23 cellular contexts compared by ENCODE assay signal in the genomic region with DNA sequence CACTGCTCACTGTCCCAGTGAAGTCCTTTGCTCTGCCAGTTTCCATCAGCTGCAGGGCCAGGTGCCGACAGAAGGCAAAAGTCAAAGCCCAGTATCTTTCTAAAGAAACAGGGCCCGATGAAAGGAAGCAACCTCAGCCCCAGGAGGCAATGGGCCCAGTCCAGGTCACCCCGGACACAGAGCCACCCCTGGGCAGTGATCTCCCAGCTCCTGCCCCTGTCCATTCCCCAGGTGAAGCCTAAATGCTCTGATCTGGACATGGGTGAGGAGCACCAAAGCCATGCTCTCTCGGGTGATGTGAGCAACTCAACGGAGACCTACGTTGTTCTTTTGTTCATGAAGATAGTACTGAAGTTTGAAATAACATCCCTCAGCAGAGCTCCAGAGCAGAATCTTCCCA.
DNase-seq lines count a peak whose midpoint lies in the region; ATAC-seq and TF ChIP-seq lines count a peak whose summit lies in the region.
"Had no signal": no experiment of that assay in that cellular context is flagged by ENCODE, and none has a peak within 500 bp of the region (broad histone marks: within the 10 kb centered on the region; RNA-seq: fewer than 3 reads in every experiment).

No MANE protein-coding gene starts in this region.

- no peak for DNase-seq in T-helper 2 cell treated with Interferon-gamma antibody and Interleukin-4, amounts not matched to agents 5 μg/mL and 100 μg/mL, for 36 hours (ENCODE audit: low spot score)
- DNase-seq in T-helper 2 cell, result no peak
- no peak for DNase-seq in testis
- no peak for DNase-seq in activated CD4-positive, alpha-beta memory T cell treated with anti-CD3 and anti-CD28 coated beads, Interleukin-2, amount 10 ng/mL, durations not matched to agents 7 days and 5 days
- DNase-seq: 8988T, adrenal gland, BE2C, DMS 273 treated with DMSO at 0.1 percent for 48 hours, dorsolateral prefrontal cortex, Kasumi-1, midbrain, NCI-H1417, NCI-H82, occipital lobe, PC-9, SJCRH30 had no signal

- H3K27ac ChIP-seq in gastroesophageal sphincter (peak overlapping the region in 3 of 4 donors; percentile 72 to 75 (median 73)), testis (no peak overlapping the region)
- H3K27ac ChIP-seq: cardiac muscle cell, PC-9, SJCRH30 had no signal

- no peaks in the 10 kb centered on the region for H3F3A ChIP-seq in Loucy (ENCODE audit: low read depth)

- H3K4me1 ChIP-seq in Loucy (ENCODE audit: insufficient read depth, low read length, poor library complexity, severe bottlenecking) (peaks cover 24% of the 10 kb centered on the region), gastroesophageal sphincter (peaks cover 0 to 71% (median 11%) of the 10 kb centered on the region in 3 donors), testis (peaks cover 11% of the 10 kb centered on the region)
- H3K4me1 ChIP-seq: adrenal gland, BE2C, SJCRH30 had no signal

- H3K9me3 Mint-ChIP-seq in T-helper 2 cell treated with Interferon-gamma antibody and Interleukin-4, amounts not matched to agents 5 μg/mL and 100 μg/mL, for 36 hours, result no peaks in the 10 kb centered on the region
- H3K9me3 Mint-ChIP-seq in stimulated activated memory B cell treated with anti-CD40 and anti-IgM and Interleukin-4, amounts not matched to agents 10 μg/mL and 1 μg/mL and 100 μg/mL, for 72 hours, result no peaks in the 10 kb centered on the region
- H3K9me3 Mint-ChIP-seq in activated CD4-positive, alpha-beta memory T cell treated with anti-CD3 and anti-CD28 coated beads, Interleukin-2, amount 10 ng/mL, durations not matched to agents 7 days and 5 days, result no peaks in the 10 kb centered on the region

- TF ChIP-seq POLR2A in gastroesophageal sphincter (IDR thresholded peaks at IDR 0.05), result no peak
- TF ChIP-seq POLR2A in testis (IDR thresholded peaks at IDR 0.05), result no peak

- intact Hi-C loops in testis (cut with DNase I; ENCODE audit: low total_unique reads), result no loop called here

- H3K79me2 ChIP-seq in Loucy (ENCODE audit: insufficient read depth, low read length), result peaks cover 31% of the 10 kb centered on the region

- CTCF ChIA-PET in activated CD4-positive, alpha-beta memory T cell treated with anti-CD3 and anti-CD28 coated beads, Interleukin-2, amount 10 ng/mL, durations not matched to agents 7 days and 5 days (lab: Charles Lee), result interaction anchor here (1.2 to 1.7 kb wide), 2 partner anchors 11 to 18 kb away, joined by 3 to 7 read pairs; no protein-coding TSS in a partner anchor

- peaks cover 12% of the 10 kb centered on the region for H3K36me3 Mint-ChIP-seq in T-helper 2 cell treated with Interferon-gamma antibody and Interleukin-4, amounts not matched to agents 5 μg/mL and 100 μg/mL, for 36 hours (ENCODE audit: low read depth)
- H3K36me3 Mint-ChIP-seq in stimulated activated memory B cell treated with anti-CD40 and anti-IgM and Interleukin-4, amounts not matched to agents 10 μg/mL and 1 μg/mL and 100 μg/mL, for 72 hours, result peaks cover 34% of the 10 kb centered on the region
- H3K36me3 Mint-ChIP-seq in activated CD4-positive, alpha-beta memory T cell treated with anti-CD3 and anti-CD28 coated beads, Interleukin-2, amount 10 ng/mL, durations not matched to agents 7 days and 5 days (ENCODE audit: low read depth), result peaks cover 33% of the 10 kb centered on the region

- H3K4me1 Mint-ChIP-seq in T-helper 2 cell treated with Interferon-gamma antibody and Interleukin-4, amounts not matched to agents 5 μg/mL and 100 μg/mL, for 36 hours (ENCODE audit: low read depth), result peaks cover 37% of the 10 kb centered on the region
- peaks cover 24% of the 10 kb centered on the region for H3K4me1 Mint-ChIP-seq in stimulated activated memory B cell treated with anti-CD40 and anti-IgM and Interleukin-4, amounts not matched to agents 10 μg/mL and 1 μg/mL and 100 μg/mL, for 72 hours
- H3K4me1 Mint-ChIP-seq in activated CD4-positive, alpha-beta memory T cell treated with anti-CD3 and anti-CD28 coated beads, Interleukin-2, amount 10 ng/mL, durations not matched to agents 7 days and 5 days, result peaks cover 31% of the 10 kb centered on the region

- no peaks in the 10 kb centered on the region for H3K27me3 Mint-ChIP-seq in T-helper 2 cell treated with Interferon-gamma antibody and Interleukin-4, amounts not matched to agents 5 μg/mL and 100 μg/mL, for 36 hours (ENCODE audit: low read depth)
- H3K27me3 Mint-ChIP-seq in stimulated activated memory B cell treated with anti-CD40 and anti-IgM and Interleukin-4, amounts not matched to agents 10 μg/mL and 1 μg/mL and 100 μg/mL, for 72 hours, result no peaks in the 10 kb centered on the region
- no peaks in the 10 kb centered on the region for H3K27me3 Mint-ChIP-seq in activated CD4-positive, alpha-beta memory T cell treated with anti-CD3 and anti-CD28 coated beads, Interleukin-2, amount 10 ng/mL, durations not matched to agents 7 days and 5 days

- H3K27me3 ChIP-seq in Loucy (ENCODE audit: insufficient read depth, low read length, poor library complexity, severe bottlenecking), result no peaks in the 10 kb centered on the region
- H3K27me3 ChIP-seq in gastroesophageal sphincter, result no peaks in the 10 kb centered on the region
- H3K27me3 ChIP-seq in testis, result no peaks in the 10 kb centered on the region
- H3K27me3 ChIP-seq: adrenal gland, BE2C, cardiac muscle cell, dorsolateral prefrontal cortex, SJCRH30 had no signal

- TF ChIP-seq EP300 in gastroesophageal sphincter (IDR thresholded peaks at IDR 0.05), result no peak

- POLR2A ChIA-PET in activated CD4-positive, alpha-beta memory T cell treated with anti-CD3 and anti-CD28 coated beads, Interleukin-2, amount 10 ng/mL, durations not matched to agents 7 days and 5 days (lab: Charles Lee), result interaction anchor here (1.0 to 2.3 kb wide), 5 partner anchors 12 to 64 kb away, joined by 3 to 7 read pairs (median 4); no protein-coding TSS in a partner anchor

- H3K9me3 ChIP-seq in Loucy (ENCODE audit: insufficient read depth, low read depth, low read length), result no peaks in the 10 kb centered on the region
- H3K9me3 ChIP-seq in gastroesophageal sphincter, result no peaks in the 10 kb centered on the region
- no peaks in the 10 kb centered on the region for H3K9me3 ChIP-seq in testis
- H3K9me3 ChIP-seq: adrenal gland, BE2C, SJCRH30 had no signal

- no peaks in the 10 kb centered on the region for H4K20me1 ChIP-seq in Loucy (ENCODE audit: insufficient read depth, low read length, poor library complexity, severe bottlenecking)

- ATAC-seq in gastroesophageal sphincter (no peak), SK-N-SH treated with all-trans-retinoic acid at 6 μM for 48 hours (no peak)
- ATAC-seq in stimulated activated memory B cell treated with anti-CD40 and anti-IgM and Interleukin-4, amounts not matched to agents 10 μg/mL and 1 μg/mL and 100 μg/mL, for 72 hours, result peak; percentile 6
- ATAC-seq: sciatic nerve had no signal

- H3K4me3 ChIP-seq in Loucy (ENCODE audit: low read length, poor library complexity, severe bottlenecking), result peak overlapping the region; percentile 15
- H3K4me3 ChIP-seq in gastroesophageal sphincter, result no peak overlapping the region
- H3K4me3 ChIP-seq in testis, result no peak overlapping the region
- H3K4me3 ChIP-seq: adrenal gland, cardiac muscle cell, dorsolateral prefrontal cortex, GM12878, PC-9, SJCRH30 had no signal

- H3K4me2 ChIP-seq in Loucy (ENCODE audit: low read depth, low read length, poor library complexity, severe bottlenecking), result peak overlapping the region; percentile 56
- H3K4me2 ChIP-seq: PC-9 had no signal

- H2AFZ ChIP-seq in Loucy (ENCODE audit: low read length), result no peak overlapping the region
- H2AFZ ChIP-seq: PC-9 had no signal

- H3K36me3 ChIP-seq in Loucy (ENCODE audit: insufficient read depth, low read length), result no peaks in the 10 kb centered on the region
- H3K36me3 ChIP-seq in gastroesophageal sphincter, result no peaks in the 10 kb centered on the region
- no peaks in the 10 kb centered on the region for H3K36me3 ChIP-seq in testis (ENCODE audit: low read depth, missing control alignments)
- H3K36me3 ChIP-seq: adrenal gland, BE2C, cardiac muscle cell, SJCRH30 had no signal

- H3K9ac ChIP-seq in Loucy (ENCODE audit: low read depth, low read length, poor library complexity, severe bottlenecking), result no peak overlapping the region

- H3K27ac Mint-ChIP-seq in T-helper 2 cell treated with Interferon-gamma antibody and Interleukin-4, amounts not matched to agents 5 μg/mL and 100 μg/mL, for 36 hours, result no peak overlapping the region
- H3K27ac Mint-ChIP-seq in stimulated activated memory B cell treated with anti-CD40 and anti-IgM and Interleukin-4, amounts not matched to agents 10 μg/mL and 1 μg/mL and 100 μg/mL, for 72 hours, result peak overlapping the region; percentile 23
- no peak overlapping the region for H3K27ac Mint-ChIP-seq in activated CD4-positive, alpha-beta memory T cell treated with anti-CD3 and anti-CD28 coated beads, Interleukin-2, amount 10 ng/mL, durations not matched to agents 7 days and 5 days

- H3K4me3 Mint-ChIP-seq in T-helper 2 cell treated with Interferon-gamma antibody and Interleukin-4, amounts not matched to agents 5 μg/mL and 100 μg/mL, for 36 hours, result peak overlapping the region; percentile 25
- H3K4me3 Mint-ChIP-seq in stimulated activated memory B cell treated with anti-CD40 and anti-IgM and Interleukin-4, amounts not matched to agents 10 μg/mL and 1 μg/mL and 100 μg/mL, for 72 hours, result no peak overlapping the region
- no peak overlapping the region for H3K4me3 Mint-ChIP-seq in activated CD4-positive, alpha-beta memory T cell treated with anti-CD3 and anti-CD28 coated beads, Interleukin-2, amount 10 ng/mL, durations not matched to agents 7 days and 5 days

- H3K9me2 ChIP-seq in Loucy (replicated peaks; ENCODE audit: low read depth, low read length), result no peaks in the 10 kb centered on the region

- TF ChIP-seq CTCF in Loucy (conservative IDR thresholded peaks at IDR 0.05; ENCODE audit: low read length), result no peak
- no peak for TF ChIP-seq CTCF in gastroesophageal sphincter (IDR thresholded peaks at IDR 0.05)
- no peak for TF ChIP-seq CTCF in testis (IDR thresholded peaks at IDR 0.05)

- no CpG with 5 or more reads among the region's 6 CpGs for WGBS in gastroesophageal sphincter (ENCODE audit: low coverage in 1 of 2), 2 donors
- 86 to 97% methylated on average over 5 to 6 of the region's 6 CpGs for WGBS in testis, 2 donors

TF ChIP-seq in SK-N-SH treated with all-trans-retinoic acid at 6 μM for 48 hours, 23 proteins besides CTCF, POLR2A, EP300 and RAD21:
- TF ChIP-seq TOX (CRISPR knock-in tag; IDR thresholded peaks at IDR 0.05; ENCODE audit: borderline replicate concordance), result no peak
- TF ChIP-seq ESRRG (CRISPR knock-in tag; IDR thresholded peaks at IDR 0.05), result no peak
TF ChIP-seq in SK-N-SH treated with all-trans-retinoic acid at 6 μM for 48 hours: peak in this region for 0.

Comparison
In these comparisons a context has a peak if more than half of its experiments do, and no peak if none do; other contexts are left out.
1. H3K27ac ChIP-seq: peak in gastroesophageal sphincter (3 of 4); none in testis (0 of 2).